In the genomic region with DNA sequence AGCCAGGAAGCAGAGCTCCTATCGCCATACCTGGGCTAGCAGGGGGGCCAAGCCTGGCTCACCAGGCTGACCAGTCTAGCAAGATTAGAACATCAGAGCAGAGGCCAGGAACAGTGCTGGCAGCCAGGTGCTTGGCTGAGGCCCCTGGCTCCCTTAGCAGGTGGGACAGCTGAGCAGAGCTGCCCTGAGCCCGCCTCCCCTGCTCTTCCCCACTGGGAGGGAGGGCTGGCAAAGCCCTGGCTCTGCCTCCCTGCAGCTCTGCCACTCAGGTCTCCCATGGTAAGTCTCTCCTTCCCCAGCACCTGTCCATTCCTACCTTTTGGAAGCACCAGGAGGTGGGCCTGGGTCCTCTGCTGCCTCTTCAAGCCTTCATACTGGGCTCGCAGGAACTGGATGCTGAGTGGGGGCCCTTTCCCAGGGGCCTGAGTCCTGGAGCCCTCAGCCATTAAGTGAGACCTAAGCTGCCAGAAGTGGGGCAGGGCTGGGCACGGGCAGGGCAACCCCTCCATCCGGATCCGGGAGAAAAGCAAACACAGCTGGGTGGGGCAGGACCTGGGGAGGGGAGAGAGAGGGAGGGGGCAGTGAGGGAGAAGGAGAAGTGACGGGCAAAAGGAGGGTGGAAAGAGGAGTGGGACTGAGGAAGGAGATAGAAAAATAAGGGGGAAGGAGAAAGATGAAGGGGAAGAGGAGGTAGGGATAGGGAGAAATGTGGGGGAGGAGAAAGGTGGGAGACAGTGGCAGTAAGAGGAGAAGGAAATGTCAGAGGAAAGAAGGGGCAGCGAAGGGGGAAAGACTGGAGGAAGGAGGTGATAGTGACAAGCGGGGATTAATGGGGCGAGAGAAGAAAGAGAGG, we compare ENCODE assay signal across 15 cellular contexts. TPM values are rescaled to one million over a fixed set of nuclear protein-coding genes. Genes with fewer than 3 reads are reported as not detected.
DNase-seq lines count a peak whose midpoint lies in the region; ATAC-seq and TF ChIP-seq lines count a peak whose summit lies in the region.
"Had no signal": no experiment of that assay in that cellular context is flagged by ENCODE, and none has a peak within 500 bp of the region (broad histone marks: within the 10 kb centered on the region; RNA-seq: fewer than 3 reads in every experiment).

No MANE protein-coding gene starts in this region.

- no peak overlapping the region for H3K27ac ChIP-seq in mammary epithelial cell (ENCODE audit: insufficient read depth, low read depth, low read length)
- peak overlapping the region in 3 of 4 donors; percentile 63 to 84 (median 74) for H3K27ac ChIP-seq in Peyer's patch
- H3K27ac ChIP-seq in lower lobe of right lung = peak overlapping the region; percentile 85
- H3K27ac ChIP-seq: epithelial cell of prostate had no signal

- H3K79me2 ChIP-seq in mammary epithelial cell (ENCODE audit: insufficient read depth, low read length) = no peaks in the 10 kb centered on the region

- no peaks in the 10 kb centered on the region for H3K4me1 ChIP-seq in mammary epithelial cell (ENCODE audit: insufficient read depth, low read length)
- peaks cover 0 to 15% (median 0%) of the 10 kb centered on the region in 4 donors for H3K4me1 ChIP-seq in Peyer's patch
- no peaks in the 10 kb centered on the region for H3K4me1 ChIP-seq in lower lobe of right lung
- H3K4me1 ChIP-seq: tibial nerve had no signal

- BruUV-seq in mammary epithelial cell (replicated peaks; lab: Mats Ljungman, UMichigan) = no TSS peak

- H3K36me3 ChIP-seq in mammary epithelial cell (ENCODE audit: insufficient read depth, low read length) = no peaks in the 10 kb centered on the region
- H3K36me3 ChIP-seq in Peyer's patch = no peaks in the 10 kb centered on the region
- H3K36me3 ChIP-seq in lower lobe of right lung = no peaks in the 10 kb centered on the region
- H3K36me3 ChIP-seq: tibial nerve had no signal

- dilution Hi-C loops in mammary epithelial cell (cut with HindIII; ENCODE audit: low sequenced_read_pairs) = no loop called here

- H3K9ac ChIP-seq in mammary epithelial cell (ENCODE audit: insufficient read depth, low read length) = no peak overlapping the region

- DNase-seq in T47D (ENCODE audit: low read depth in 1 of 2, low spot score in 1 of 2) (peak; percentile 53 to 98), mammary epithelial cell (no peak), Peyer's patch (peak in 2 of 3 donors; percentile 70 to 79), lower lobe of right lung (peak; percentile 84), ureter (ENCODE audit: low spot score) (peak; percentile 65), lower leg skin (ENCODE audit: low spot score in 2 of 2) (no peak), middle frontal gyrus (ENCODE audit: extremely low spot score, low spot score) (no peak), DMS79 (lab: John Stamatoyannopoulos, UW) (no peak)
- DNase-seq: activated B cell treated with CpG ODN at 0.5 μM for 24 hours, DMS79 treated with DMSO at 0.1 percent for 48 hours, NCI-H1436 treated with DMSO at 0.1 percent for 48 hours had no signal

- TF ChIP-seq POLR2A in Peyer's patch (IDR thresholded peaks at IDR 0.05) (peak in 1 of 2 donors; percentile 17), lower leg skin (IDR thresholded peaks at IDR 0.05) (no peak)

- H3K9me3 ChIP-seq in mammary epithelial cell (replicated peaks; ENCODE audit: insufficient read depth, low read length) (no peaks in the 10 kb centered on the region), Peyer's patch (no peaks in the 10 kb centered on the region), lower lobe of right lung (no peaks in the 10 kb centered on the region)
- H3K9me3 ChIP-seq: tibial nerve had no signal

- TF ChIP-seq CTCF in mammary epithelial cell (conservative IDR thresholded peaks at IDR 0.05 in 1 of 2, IDR thresholded peaks at IDR 0.05 in 1 of 2; ENCODE audit: extremely low read depth in 1 of 2, insufficient read depth in 1 of 2, low read depth in 1 of 2, low read length in 2 of 2) (no peak), Peyer's patch (IDR thresholded peaks at IDR 0.05) (no peak), lower lobe of right lung (IDR thresholded peaks at IDR 0.05) (no peak), lower leg skin (IDR thresholded peaks at IDR 0.05) (no peak)

- in situ Hi-C loops in T47D (cut with HindIII; ENCODE audit: low pct_unique_long_range_greater_than_20kb, low sequenced_read_pairs) = no loop called here
- in situ Hi-C loops in mammary epithelial cell (cut with MboI; ENCODE audit: low sequenced_read_pairs in 2 of 2) = no loop called here

- ATAC-seq in lower lobe of right lung = peak; percentile 91 to 94

- no peak overlapping the region for H2AFZ ChIP-seq in mammary epithelial cell (ENCODE audit: low read depth, low read length)

- no peaks in the 10 kb centered on the region for H4K20me1 ChIP-seq in mammary epithelial cell (ENCODE audit: insufficient read depth, low read length)

- intact Hi-C loops in mammary epithelial cell (cut with micrococcal nuclease) = no loop called here
- intact Hi-C loops in lower lobe of right lung (cut with DNase I) = no loop called here
- intact Hi-C loops in lower leg skin (cut with DNase I; ENCODE audit: low total_unique reads) = no loop called here

- CTCF ChIA-PET in mammary epithelial cell (lab: Charles Lee; ENCODE audit: low non-redundant PET) = no interaction called here

- WGBS in mammary epithelial cell (ENCODE audit: low coverage, missing lambda C conversion rate) = 47% methylated on average over 7 of the region's 10 CpGs
- 51 to 55% methylated on average over 9 to 10 of the region's 10 CpGs for WGBS in lower leg skin, 2 donors

- peaks cover 3% of the 10 kb centered on the region for H3K27me3 ChIP-seq in mammary epithelial cell (ENCODE audit: insufficient read depth, low read length)
- no peaks in the 10 kb centered on the region for H3K27me3 ChIP-seq in Peyer's patch
- no peaks in the 10 kb centered on the region for H3K27me3 ChIP-seq in lower lobe of right lung (ENCODE audit: low read depth)

- H3K4me2 ChIP-seq in mammary epithelial cell (ENCODE audit: insufficient read depth, low read depth, low read length) = no peak overlapping the region

- H3K4me3 ChIP-seq in mammary epithelial cell (replicated peaks in 1 of 3; ENCODE audit: insufficient read depth in 1 of 3, low read depth in 2 of 3, low read length in 3 of 3) = no peak overlapping the region
- peak overlapping the region in 2 of 4 donors; percentile 22 to 34 for H3K4me3 ChIP-seq in Peyer's patch
- H3K4me3 ChIP-seq in lower lobe of right lung = peak overlapping the region; percentile 43
- no peak overlapping the region for H3K4me3 ChIP-seq in lower leg skin (ENCODE audit: low read depth, poor library complexity, severe bottlenecking)
- H3K4me3 ChIP-seq: tibial nerve had no signal

RNA-seq across cellular contexts. Expression of a gene that starts 0.7 kb away (rescaled TPM):
- total RNA-seq in mammary epithelial cell (not detected), Peyer's patch (10 to 100 TPM in 2 of 4 donors, 1 to 10 TPM in 2; 9.2 to 12.8 (median 10.9) TPM), lower lobe of right lung (26.1 TPM), ureter (6.7 TPM), lower leg skin (10 to 100 TPM in 2 of 4 donors, 1 to 10 TPM in 2; 4.1 to 15.7 (median 8.4) TPM)
- not detected for polyA plus RNA-seq in mammary epithelial cell
- polyA minus RNA-seq in mammary epithelial cell = not detected
- total RNA-seq: activated B cell treated with CpG ODN at 0.5 μM for 24 hours, lung microvascular endothelial cell, omental fat pad, tibial nerve had no signal

RNA-seq across cellular contexts. Expression of a gene that starts 49.0 kb away (rescaled TPM):
- total RNA-seq in mammary epithelial cell = 100 to 1,000 TPM; 337 to 532 TPM
- 760 TPM for polyA plus RNA-seq in mammary epithelial cell
- 135 TPM for polyA minus RNA-seq in mammary epithelial cell
- total RNA-seq in Peyer's patch = 100 to 1,000 TPM; 136 to 226 (median 178) TPM
- 170 TPM for total RNA-seq in lower lobe of right lung
- total RNA-seq in ureter = 170 TPM
- total RNA-seq in lower leg skin = 100 to 1,000 TPM; 122 to 170 (median 130) TPM

Comparison
In these comparisons a context has a peak if more than half of its experiments do, and no peak if none do; other contexts are left out.
1. DNase-seq: peak in T47D (2 of 2), Peyer's patch (2 of 3), lower lobe of right lung (single experiment) and ureter (single experiment); none in mammary epithelial cell (single experiment), lower leg skin (0 of 2), middle frontal gyrus (single experiment) and DMS79 (single experiment).